Comparison of ENCODE assay signal across 22 cellular contexts in genomic region chr14:22808388-22809209, GRCh38.
"Had no signal": no experiment of that assay in that cellular context is flagged by ENCODE, and none has a peak within 500 bp of the region (broad histone marks: within the 10 kb centered on the region; RNA-seq: fewer than 3 reads in every experiment).

No MANE protein-coding gene starts in this region.

- DNase-seq: activated CD4-positive, CD25-positive, alpha-beta regulatory T cell treated with anti-CD3 and anti-CD28 coated beads, Interleukin-2, amount 50 U/mL, for 72 hours; activated naive CD4-positive, alpha-beta T cell; activated naive CD8-positive, alpha-beta T cell treated with anti-CD3 and anti-CD28 coated beads, Interleukin-2, amount 10 ng/mL, durations not matched to agents 7 days and 5 days; activated T-cell treated with anti-CD3 and anti-CD28 coated beads for 4 hours; brain microvascular endothelial cell; effector CD8-positive, alpha-beta T cell; gastrocnemius medialis; heart left ventricle; left lung; mammary epithelial cell; natural killer cell; stimulated activated CD4-positive, alpha-beta T cell treated with anti-CD3 and anti-CD28 coated beads, Interleukin-15, amount 100 ng/mL, for 24 hours; stimulated activated CD4-positive, alpha-beta T cell treated with anti-CD3 and anti-CD28 coated beads, Interleukin-4, amount 100 ng/mL, for 24 hours; stimulated activated naive CD8-positive, alpha-beta T cell treated with anti-CD3 and anti-CD28 coated beads, Interleukin-15, Interleukin-2, amounts not matched to agents 100 U/mL and 50 U/mL, for 24 hours; T-cell; T-helper 9 cell; transverse colon had no signal

- H3K4me1 ChIP-seq: gastrocnemius medialis had no signal

- H3K36me3 ChIP-seq: brain microvascular endothelial cell, gastrocnemius medialis, heart left ventricle, neutrophil, transverse colon had no signal

- H3K9me3 Mint-ChIP-seq: activated naive CD8-positive, alpha-beta T cell treated with anti-CD3 and anti-CD28 coated beads, Interleukin-2, amount 10 ng/mL, durations not matched to agents 7 days and 5 days; central memory CD8-positive, alpha-beta T cell; natural killer cell; T-cell had no signal

- H3K36me3 Mint-ChIP-seq: activated naive CD8-positive, alpha-beta T cell treated with anti-CD3 and anti-CD28 coated beads, Interleukin-2, amount 10 ng/mL, durations not matched to agents 7 days and 5 days; natural killer cell; T-cell had no signal

- FAIRE-seq: islet of Langerhans had no signal

- ATAC-seq: gastrocnemius medialis; heart left ventricle; left lung; natural killer cell; stimulated activated naive CD8-positive, alpha-beta T cell treated with anti-CD3 and anti-CD28 coated beads, Interleukin-15, Interleukin-2, amounts not matched to agents 100 U/mL and 50 U/mL, for 24 hours; T-cell had no signal

- H3K27ac ChIP-seq: brain microvascular endothelial cell, coronary artery, epithelial cell of prostate, gastrocnemius medialis, heart left ventricle, left lung, neutrophil, transverse colon had no signal

- H3K9me3 ChIP-seq: gastrocnemius medialis, heart left ventricle, left lung, neutrophil, transverse colon had no signal

- H3K4me3 ChIP-seq: coronary artery, gastrocnemius medialis, left lung, transverse colon had no signal

- H3K4me1 Mint-ChIP-seq: central memory CD8-positive, alpha-beta T cell; natural killer cell had no signal

- H3K4me3 Mint-ChIP-seq: activated naive CD8-positive, alpha-beta T cell treated with anti-CD3 and anti-CD28 coated beads, Interleukin-2, amount 10 ng/mL, durations not matched to agents 7 days and 5 days; central memory CD8-positive, alpha-beta T cell; natural killer cell; T-cell had no signal

- H3K27ac Mint-ChIP-seq: activated naive CD8-positive, alpha-beta T cell treated with anti-CD3 and anti-CD28 coated beads, Interleukin-2, amount 10 ng/mL, durations not matched to agents 7 days and 5 days; natural killer cell; T-cell had no signal

- H3K27me3 ChIP-seq: brain microvascular endothelial cell, gastrocnemius medialis, heart left ventricle, left lung, neutrophil, transverse colon had no signal
